8 cellular contexts compared by ENCODE assay signal in the genomic region with DNA sequence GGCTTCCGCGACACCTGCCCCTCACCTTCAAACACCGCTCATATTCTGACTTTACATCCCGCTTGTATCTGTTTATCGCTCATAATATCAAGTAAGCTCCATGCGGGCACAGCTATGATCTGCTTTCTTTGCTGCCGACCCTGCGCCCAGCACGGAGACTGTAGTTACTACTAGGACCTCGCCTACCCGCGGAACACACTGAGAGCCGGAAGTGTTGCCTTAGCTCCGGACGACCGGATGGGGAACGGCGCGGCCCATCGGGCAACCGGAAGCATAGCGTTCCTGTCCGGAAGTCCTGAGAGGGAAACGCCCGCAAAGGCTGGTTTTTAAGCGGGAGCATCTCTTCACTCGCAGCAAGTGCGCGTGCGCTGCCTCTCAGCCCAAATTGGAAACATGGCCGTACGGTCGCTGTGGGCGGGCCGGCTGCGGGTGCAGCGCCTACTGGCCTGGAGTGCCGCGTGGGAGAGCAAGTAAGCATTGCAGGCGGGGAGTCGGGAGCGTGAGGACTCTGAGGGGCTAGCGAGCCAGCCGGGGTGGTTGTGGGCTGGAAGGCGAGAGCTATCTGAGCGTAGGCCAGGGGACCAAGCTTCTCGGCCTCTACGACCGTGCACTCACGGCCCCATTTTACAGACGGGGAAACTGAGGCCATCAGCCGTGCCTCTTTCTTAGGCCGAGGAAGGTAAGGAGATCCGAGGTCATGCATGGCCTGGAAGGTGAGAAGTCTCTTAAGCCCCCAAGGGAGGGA. TPM values are rescaled to one million over a fixed set of nuclear protein-coding genes. Genes with fewer than 3 reads are reported as not detected.
A peak's percentile ranks its signal among the peaks of the same experiment; 100 is the strongest.
DNase-seq lines count a peak whose midpoint lies in the region; ATAC-seq and TF ChIP-seq lines count a peak whose summit lies in the region.

A gene with protein sequence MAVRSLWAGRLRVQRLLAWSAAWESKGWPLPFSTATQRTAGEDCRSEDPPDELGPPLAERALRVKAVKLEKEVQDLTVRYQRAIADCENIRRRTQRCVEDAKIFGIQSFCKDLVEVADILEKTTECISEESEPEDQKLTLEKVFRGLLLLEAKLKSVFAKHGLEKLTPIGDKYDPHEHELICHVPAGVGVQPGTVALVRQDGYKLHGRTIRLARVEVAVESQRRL (plus strand): TSS at position 353 of the 745 bp plus-strand sequence. CDS start 41 bp downstream, at position 394.

- ATAC-seq in activated T-helper 17 cell treated with anti-CD3 and anti-CD28 coated beads, Interleukin-2, amount 50 U/mL, for 72 hours (replicated peaks) = peak; percentile 90
- peak; percentile 97 to 98 for ATAC-seq in natural killer cell treated with Interleukin-12 subunit alpha and Interleukin-12 subunit beta and Interleukin-15 and Interleukin-18, amount 100 ng/mL, for 72 hours
- ATAC-seq in stimulated activated naive CD8-positive, alpha-beta T cell treated with anti-CD3 and anti-CD28 coated beads, Interleukin-15, Interleukin-2, amounts not matched to agents 100 U/mL and 50 U/mL, for 24 hours = peak; percentile 98

- 1 to 2% methylated on average over 54 of the region's 54 CpGs for WGBS in GM23248 (ENCODE audit: low coverage in 1 of 2, low lambda C conversion rate in 2 of 2, missing lambda C conversion rate in 2 of 2), 2 experiments

- POLR2A ChIA-PET in RWPE1 (lab: Yijun Ruan, JAX; ENCODE audit: low non-redundant PET) = interaction anchor here (0.6 to 2.0 kb wide), 4 partner anchors 15 to 30 kb away, joined by 3 to 7 read pairs (median 4); no protein-coding TSS in a partner anchor

- DNase-seq in GM23248 = peak; percentile 99
- DNase-seq in Kasumi-1 (lab: John Stamatoyannopoulos, UW) = peak; percentile 97 to 98
- peak; percentile 99 for DNase-seq in RWPE1 (ENCODE audit: low spot score)
- DNase-seq in fibroblast of peridontal ligament (ENCODE audit: extremely low read depth) = peak; percentile 98
- DNase-seq in natural killer cell treated with Interleukin-12 subunit alpha and Interleukin-12 subunit beta and Interleukin-15 and Interleukin-18, amount 100 ng/mL, for 72 hours (ENCODE audit: low spot score) = peak; percentile 97
- peak; percentile 94 for DNase-seq in stimulated activated naive CD8-positive, alpha-beta T cell treated with anti-CD3 and anti-CD28 coated beads, Interleukin-15, Interleukin-2, amounts not matched to agents 100 U/mL and 50 U/mL, for 24 hours

- H3F3A ChIP-seq in DOHH2 (ENCODE audit: control insufficient read depth, insufficient read depth) = peaks cover 11% of the 10 kb centered on the region; the same call in 1 of the 2 replicates
- peaks cover 16% of the 10 kb centered on the region for H3F3A ChIP-seq in GM23248 (ENCODE audit: insufficient read depth)

- H2AFZ ChIP-seq in GM23248 = peak within 1 kb of the TSS; percentile 100

- H3K4me1 Mint-ChIP-seq in activated T-helper 17 cell treated with anti-CD3 and anti-CD28 coated beads, Interleukin-2, amount 50 U/mL, for 72 hours = peaks cover 28% of the 10 kb centered on the region
- H3K4me1 Mint-ChIP-seq in natural killer cell treated with Interleukin-12 subunit alpha and Interleukin-12 subunit beta and Interleukin-15 and Interleukin-18, amount 100 ng/mL, for 72 hours (ENCODE audit: low read depth in 2 of 2) = peaks cover 34 to 44% of the 10 kb centered on the region in 2 donors

- H3K9ac ChIP-seq in GM23248 = peak within 1 kb of the TSS; percentile 92

- peak within 1 kb of the TSS; percentile 93 for H3K27ac Mint-ChIP-seq in activated T-helper 17 cell treated with anti-CD3 and anti-CD28 coated beads, Interleukin-2, amount 50 U/mL, for 72 hours
- peak within 1 kb of the TSS; percentile 91 to 98 for H3K27ac Mint-ChIP-seq in natural killer cell treated with Interleukin-12 subunit alpha and Interleukin-12 subunit beta and Interleukin-15 and Interleukin-18, amount 100 ng/mL, for 72 hours

- in situ Hi-C loops in GM23248 (cut with MboI) = no loop called here

- CTCF ChIA-PET in RWPE1 (lab: Yijun Ruan, JAX) = interaction anchor here (0.6 to 3.5 kb wide), 4 partner anchors 13 to 1063 kb away, joined by 3 to 18 read pairs (median 7); no protein-coding TSS in a partner anchor

- peaks cover 3% of the 10 kb centered on the region for H3K9me3 Mint-ChIP-seq in activated T-helper 17 cell treated with anti-CD3 and anti-CD28 coated beads, Interleukin-2, amount 50 U/mL, for 72 hours
- H3K9me3 Mint-ChIP-seq in natural killer cell treated with Interleukin-12 subunit alpha and Interleukin-12 subunit beta and Interleukin-15 and Interleukin-18, amount 100 ng/mL, for 72 hours = no peaks in the 10 kb centered on the region

- H3K36me3 ChIP-seq in DOHH2 (ENCODE audit: control insufficient read depth, low read length) (peaks cover 44% of the 10 kb centered on the region), GM23248 (ENCODE audit: low read depth) (peaks cover 23% of the 10 kb centered on the region)

- peak within 1 kb of the TSS; percentile 91 for H3K4me3 Mint-ChIP-seq in activated T-helper 17 cell treated with anti-CD3 and anti-CD28 coated beads, Interleukin-2, amount 50 U/mL, for 72 hours
- peak within 1 kb of the TSS; percentile 97 for H3K4me3 Mint-ChIP-seq in natural killer cell treated with Interleukin-12 subunit alpha and Interleukin-12 subunit beta and Interleukin-15 and Interleukin-18, amount 100 ng/mL, for 72 hours

- H3K79me2 ChIP-seq in DOHH2 (ENCODE audit: control insufficient read depth, low read length) (peaks cover 58% of the 10 kb centered on the region), GM23248 (ENCODE audit: insufficient read depth) (peaks cover 48% of the 10 kb centered on the region)

- H3K4me1 ChIP-seq in DOHH2 (ENCODE audit: control insufficient read depth, low read length) = peaks cover 41% of the 10 kb centered on the region
- H3K4me1 ChIP-seq in GM23248 (ENCODE audit: insufficient read depth) = peaks cover 14% of the 10 kb centered on the region

- H3K27me3 ChIP-seq in DOHH2 (ENCODE audit: control insufficient read depth, low read length) (no peaks in the 10 kb centered on the region), GM23248 (replicated peaks; ENCODE audit: insufficient read depth) (no peaks in the 10 kb centered on the region)

- H3K9me2 ChIP-seq in DOHH2 (replicated peaks; ENCODE audit: control insufficient read depth, low read length) (no peaks in the 10 kb centered on the region), GM23248 (ENCODE audit: insufficient read depth) (no peaks in the 10 kb centered on the region)

- H3K36me3 Mint-ChIP-seq in activated T-helper 17 cell treated with anti-CD3 and anti-CD28 coated beads, Interleukin-2, amount 50 U/mL, for 72 hours (ENCODE audit: low read depth) = peaks cover 53% of the 10 kb centered on the region
- peaks cover 34% of the 10 kb centered on the region for H3K36me3 Mint-ChIP-seq in natural killer cell treated with Interleukin-12 subunit alpha and Interleukin-12 subunit beta and Interleukin-15 and Interleukin-18, amount 100 ng/mL, for 72 hours

- H4K20me1 ChIP-seq in DOHH2 (ENCODE audit: control insufficient read depth, insufficient read depth, low read depth, low read length) (peaks cover 4% of the 10 kb centered on the region; the same call in 1 of the 2 replicates), GM23248 (ENCODE audit: insufficient read depth) (no peaks in the 10 kb centered on the region)

- no peaks in the 10 kb centered on the region for H3K9me3 ChIP-seq in DOHH2 (ENCODE audit: control insufficient read depth, insufficient read depth, low read length)
- no peaks in the 10 kb centered on the region for H3K9me3 ChIP-seq in GM23248 (ENCODE audit: low read depth)

- H3K27me3 Mint-ChIP-seq in activated T-helper 17 cell treated with anti-CD3 and anti-CD28 coated beads, Interleukin-2, amount 50 U/mL, for 72 hours = no peaks in the 10 kb centered on the region
- H3K27me3 Mint-ChIP-seq in natural killer cell treated with Interleukin-12 subunit alpha and Interleukin-12 subunit beta and Interleukin-15 and Interleukin-18, amount 100 ng/mL, for 72 hours = no peaks in the 10 kb centered on the region

- peak within 1 kb of the TSS; percentile 89 for H3K4me3 ChIP-seq in DOHH2 (ENCODE audit: low read length)
- H3K4me3 ChIP-seq in GM23248 = peak within 1 kb of the TSS; percentile 96

- peak within 1 kb of the TSS; percentile 83 for H3K4me2 ChIP-seq in DOHH2 (ENCODE audit: low read length)
- H3K4me2 ChIP-seq in GM23248 (ENCODE audit: unreplicated experiment) = peak within 1 kb of the TSS; percentile 94

- no peak for TF ChIP-seq CTCF in DOHH2 (IDR thresholded peaks at IDR 0.05; ENCODE audit: low read depth, low read length, poor library complexity, severe bottlenecking)
- TF ChIP-seq CTCF in RWPE1 (conservative IDR thresholded peaks at IDR 0.05; ENCODE audit: low read depth) = no peak

- H3K27ac ChIP-seq in DOHH2 (ENCODE audit: low read depth, low read length) = peak within 1 kb of the TSS; percentile 87
- H3K27ac ChIP-seq in GM23248 = peak within 1 kb of the TSS; percentile 78
- peak within 1 kb of the TSS; percentile 83 for H3K27ac ChIP-seq in RWPE1

RNA-seq across cellular contexts. Expression of the gene that starts here (rescaled TPM):
- 26.3 and 27.0 TPM in 2 replicates for total RNA-seq in GM23248 (2014; rRNA removed; shearing (Covaris generic))
- polyA plus RNA-seq in GM23248 (2016; fragmentation: Nextera tagmentation; extraction: Ambion mirVana) = 17.0 and 19.5 TPM in 2 replicates
- 10 to 100 TPM; 27.6 to 28.1 TPM for total RNA-seq in activated T-helper 17 cell treated with anti-CD3 and anti-CD28 coated beads, Interleukin-2, amount 50 U/mL, for 72 hours
- total RNA-seq in natural killer cell treated with Interleukin-12 subunit alpha and Interleukin-12 subunit beta and Interleukin-15 and Interleukin-18, amount 100 ng/mL, for 72 hours = 10 to 100 TPM; 23.6 to 36.8 TPM

Comparison
In these comparisons a context has a peak if more than half of its experiments do, and no peak if none do; other contexts are left out.
1. Peak in every context shown above with its lines: DNase-seq, ATAC-seq, H3K4me3 ChIP-seq and H3K27ac ChIP-seq.